In the genomic region with DNA sequence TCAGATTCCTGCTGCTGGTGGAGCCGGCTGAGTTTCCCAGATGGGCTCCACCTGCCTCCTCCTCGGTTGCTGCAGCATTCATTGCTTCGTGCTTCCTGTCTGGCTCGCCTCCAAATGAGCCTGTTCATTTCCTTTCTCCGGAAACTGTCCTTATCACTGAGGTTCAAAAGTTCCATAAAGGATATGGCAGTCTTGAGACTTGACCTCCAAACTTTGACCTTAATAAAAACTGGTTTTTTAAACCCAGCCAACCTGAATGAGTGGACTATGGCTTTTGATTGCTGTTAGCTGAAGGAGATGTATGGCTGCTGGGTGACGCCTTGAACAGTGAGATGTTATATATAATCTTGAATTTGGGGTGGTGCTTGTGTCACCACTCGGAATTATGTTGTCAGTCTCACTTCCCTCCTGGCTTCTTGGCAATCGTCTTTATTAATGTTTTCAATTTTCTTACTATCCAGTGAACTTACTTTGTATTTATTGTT, we compare ENCODE assay signal across 1 cellular context.
A peak's percentile ranks its signal among the peaks of the same experiment; 100 is the strongest.
TF ChIP-seq lines count a peak whose summit lies in the region.

No MANE protein-coding gene starts in this region.

TF ChIP-seq in HepG2, 621 proteins besides CTCF, POLR2A, EP300 and RAD21 (continued from another document and continues in another):
- TF ChIP-seq, protein P1, sequence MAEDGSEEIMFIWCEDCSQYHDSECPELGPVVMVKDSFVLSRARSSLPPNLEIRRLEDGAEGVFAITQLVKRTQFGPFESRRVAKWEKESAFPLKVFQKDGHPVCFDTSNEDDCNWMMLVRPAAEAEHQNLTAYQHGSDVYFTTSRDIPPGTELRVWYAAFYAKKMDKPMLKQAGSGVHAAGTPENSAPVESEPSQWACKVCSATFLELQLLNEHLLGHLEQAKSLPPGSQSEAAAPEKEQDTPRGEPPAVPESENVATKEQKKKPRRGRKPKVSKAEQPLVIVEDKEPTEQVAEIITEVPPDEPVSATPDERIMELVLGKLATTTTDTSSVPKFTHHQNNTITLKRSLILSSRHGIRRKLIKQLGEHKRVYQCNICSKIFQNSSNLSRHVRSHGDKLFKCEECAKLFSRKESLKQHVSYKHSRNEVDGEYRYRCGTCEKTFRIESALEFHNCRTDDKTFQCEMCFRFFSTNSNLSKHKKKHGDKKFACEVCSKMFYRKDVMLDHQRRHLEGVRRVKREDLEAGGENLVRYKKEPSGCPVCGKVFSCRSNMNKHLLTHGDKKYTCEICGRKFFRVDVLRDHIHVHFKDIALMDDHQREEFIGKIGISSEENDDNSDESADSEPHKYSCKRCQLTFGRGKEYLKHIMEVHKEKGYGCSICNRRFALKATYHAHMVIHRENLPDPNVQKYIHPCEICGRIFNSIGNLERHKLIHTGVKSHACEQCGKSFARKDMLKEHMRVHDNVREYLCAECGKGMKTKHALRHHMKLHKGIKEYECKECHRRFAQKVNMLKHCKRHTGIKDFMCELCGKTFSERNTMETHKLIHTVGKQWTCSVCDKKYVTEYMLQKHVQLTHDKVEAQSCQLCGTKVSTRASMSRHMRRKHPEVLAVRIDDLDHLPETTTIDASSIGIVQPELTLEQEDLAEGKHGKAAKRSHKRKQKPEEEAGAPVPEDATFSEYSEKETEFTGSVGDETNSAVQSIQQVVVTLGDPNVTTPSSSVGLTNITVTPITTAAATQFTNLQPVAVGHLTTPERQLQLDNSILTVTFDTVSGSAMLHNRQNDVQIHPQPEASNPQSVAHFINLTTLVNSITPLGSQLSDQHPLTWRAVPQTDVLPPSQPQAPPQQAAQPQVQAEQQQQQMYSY (CRISPR knock-in tag; IDR thresholded peaks at IDR 0.05) = no peak
- TF ChIP-seq, protein P2, sequence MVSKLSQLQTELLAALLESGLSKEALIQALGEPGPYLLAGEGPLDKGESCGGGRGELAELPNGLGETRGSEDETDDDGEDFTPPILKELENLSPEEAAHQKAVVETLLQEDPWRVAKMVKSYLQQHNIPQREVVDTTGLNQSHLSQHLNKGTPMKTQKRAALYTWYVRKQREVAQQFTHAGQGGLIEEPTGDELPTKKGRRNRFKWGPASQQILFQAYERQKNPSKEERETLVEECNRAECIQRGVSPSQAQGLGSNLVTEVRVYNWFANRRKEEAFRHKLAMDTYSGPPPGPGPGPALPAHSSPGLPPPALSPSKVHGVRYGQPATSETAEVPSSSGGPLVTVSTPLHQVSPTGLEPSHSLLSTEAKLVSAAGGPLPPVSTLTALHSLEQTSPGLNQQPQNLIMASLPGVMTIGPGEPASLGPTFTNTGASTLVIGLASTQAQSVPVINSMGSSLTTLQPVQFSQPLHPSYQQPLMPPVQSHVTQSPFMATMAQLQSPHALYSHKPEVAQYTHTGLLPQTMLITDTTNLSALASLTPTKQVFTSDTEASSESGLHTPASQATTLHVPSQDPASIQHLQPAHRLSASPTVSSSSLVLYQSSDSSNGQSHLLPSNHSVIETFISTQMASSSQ (IDR thresholded peaks at IDR 0.05; ENCODE audit: low read depth) = no peak
- TF ChIP-seq, protein P2 (CRISPR knock-in tag; IDR thresholded peaks at IDR 0.05; ENCODE audit: borderline replicate concordance) = no peak
- TF ChIP-seq CREB1 (IDR thresholded peaks at IDR 0.05) = no peak
- TF ChIP-seq CREB1 (CRISPR knock-in tag; IDR thresholded peaks at IDR 0.05) = peak; percentile 56; the same call in 1 of the 2 replicates
- peak; percentile 76 for TF ChIP-seq SALL1 (CRISPR knock-in tag; IDR thresholded peaks at IDR 0.05)
- TF ChIP-seq, protein P3, sequence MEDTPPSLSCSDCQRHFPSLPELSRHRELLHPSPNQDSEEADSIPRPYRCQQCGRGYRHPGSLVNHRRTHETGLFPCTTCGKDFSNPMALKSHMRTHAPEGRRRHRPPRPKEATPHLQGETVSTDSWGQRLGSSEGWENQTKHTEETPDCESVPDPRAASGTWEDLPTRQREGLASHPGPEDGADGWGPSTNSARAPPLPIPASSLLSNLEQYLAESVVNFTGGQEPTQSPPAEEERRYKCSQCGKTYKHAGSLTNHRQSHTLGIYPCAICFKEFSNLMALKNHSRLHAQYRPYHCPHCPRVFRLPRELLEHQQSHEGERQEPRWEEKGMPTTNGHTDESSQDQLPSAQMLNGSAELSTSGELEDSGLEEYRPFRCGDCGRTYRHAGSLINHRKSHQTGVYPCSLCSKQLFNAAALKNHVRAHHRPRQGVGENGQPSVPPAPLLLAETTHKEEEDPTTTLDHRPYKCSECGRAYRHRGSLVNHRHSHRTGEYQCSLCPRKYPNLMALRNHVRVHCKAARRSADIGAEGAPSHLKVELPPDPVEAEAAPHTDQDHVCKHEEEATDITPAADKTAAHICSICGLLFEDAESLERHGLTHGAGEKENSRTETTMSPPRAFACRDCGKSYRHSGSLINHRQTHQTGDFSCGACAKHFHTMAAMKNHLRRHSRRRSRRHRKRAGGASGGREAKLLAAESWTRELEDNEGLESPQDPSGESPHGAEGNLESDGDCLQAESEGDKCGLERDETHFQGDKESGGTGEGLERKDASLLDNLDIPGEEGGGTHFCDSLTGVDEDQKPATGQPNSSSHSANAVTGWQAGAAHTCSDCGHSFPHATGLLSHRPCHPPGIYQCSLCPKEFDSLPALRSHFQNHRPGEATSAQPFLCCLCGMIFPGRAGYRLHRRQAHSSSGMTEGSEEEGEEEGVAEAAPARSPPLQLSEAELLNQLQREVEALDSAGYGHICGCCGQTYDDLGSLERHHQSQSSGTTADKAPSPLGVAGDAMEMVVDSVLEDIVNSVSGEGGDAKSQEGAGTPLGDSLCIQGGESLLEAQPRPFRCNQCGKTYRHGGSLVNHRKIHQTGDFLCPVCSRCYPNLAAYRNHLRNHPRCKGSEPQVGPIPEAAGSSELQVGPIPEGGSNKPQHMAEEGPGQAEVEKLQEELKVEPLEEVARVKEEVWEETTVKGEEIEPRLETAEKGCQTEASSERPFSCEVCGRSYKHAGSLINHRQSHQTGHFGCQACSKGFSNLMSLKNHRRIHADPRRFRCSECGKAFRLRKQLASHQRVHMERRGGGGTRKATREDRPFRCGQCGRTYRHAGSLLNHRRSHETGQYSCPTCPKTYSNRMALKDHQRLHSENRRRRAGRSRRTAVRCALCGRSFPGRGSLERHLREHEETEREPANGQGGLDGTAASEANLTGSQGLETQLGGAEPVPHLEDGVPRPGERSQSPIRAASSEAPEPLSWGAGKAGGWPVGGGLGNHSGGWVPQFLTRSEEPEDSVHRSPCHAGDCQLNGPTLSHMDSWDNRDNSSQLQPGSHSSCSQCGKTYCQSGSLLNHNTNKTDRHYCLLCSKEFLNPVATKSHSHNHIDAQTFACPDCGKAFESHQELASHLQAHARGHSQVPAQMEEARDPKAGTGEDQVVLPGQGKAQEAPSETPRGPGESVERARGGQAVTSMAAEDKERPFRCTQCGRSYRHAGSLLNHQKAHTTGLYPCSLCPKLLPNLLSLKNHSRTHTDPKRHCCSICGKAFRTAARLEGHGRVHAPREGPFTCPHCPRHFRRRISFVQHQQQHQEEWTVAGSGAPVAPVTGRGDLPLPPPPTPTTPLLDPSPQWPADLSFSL (CRISPR knock-in tag; IDR thresholded peaks at IDR 0.05) = no peak
- no peak for TF ChIP-seq ZNF713 (CRISPR knock-in tag; IDR thresholded peaks at IDR 0.05)
- TF ChIP-seq FOXA1 (IDR thresholded peaks at IDR 0.05) = no peak
- 0 out of 2 replicates have a peak, but pooled peaks have one; percentile 5 for TF ChIP-seq FOXA1 (CRISPR knock-in tag; IDR thresholded peaks at IDR 0.05)
- no peak for TF ChIP-seq ZNF17 (CRISPR knock-in tag; IDR thresholded peaks at IDR 0.05)
- peak; percentile 61 for TF ChIP-seq ZMYM4 (CRISPR knock-in tag; IDR thresholded peaks at IDR 0.05)
- TF ChIP-seq, protein P4, sequence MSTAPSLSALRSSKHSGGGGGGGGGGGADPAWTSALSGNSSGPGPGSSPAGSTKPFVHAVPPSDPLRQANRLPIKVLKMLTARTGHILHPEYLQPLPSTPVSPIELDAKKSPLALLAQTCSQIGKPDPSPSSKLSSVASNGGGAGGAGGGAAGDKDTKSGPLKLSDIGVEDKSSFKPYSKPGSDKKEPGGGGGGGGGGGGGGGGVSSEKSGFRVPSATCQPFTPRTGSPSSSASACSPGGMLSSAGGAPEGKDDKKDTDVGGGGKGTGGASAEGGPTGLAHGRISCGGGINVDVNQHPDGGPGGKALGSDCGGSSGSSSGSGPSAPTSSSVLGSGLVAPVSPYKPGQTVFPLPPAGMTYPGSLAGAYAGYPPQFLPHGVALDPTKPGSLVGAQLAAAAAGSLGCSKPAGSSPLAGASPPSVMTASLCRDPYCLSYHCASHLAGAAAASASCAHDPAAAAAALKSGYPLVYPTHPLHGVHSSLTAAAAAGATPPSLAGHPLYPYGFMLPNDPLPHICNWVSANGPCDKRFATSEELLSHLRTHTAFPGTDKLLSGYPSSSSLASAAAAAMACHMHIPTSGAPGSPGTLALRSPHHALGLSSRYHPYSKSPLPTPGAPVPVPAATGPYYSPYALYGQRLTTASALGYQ (CRISPR knock-in tag; IDR thresholded peaks at IDR 0.05) = no peak
- TF ChIP-seq POLR2G (IDR thresholded peaks at IDR 0.05; ENCODE audit: low read depth, low read length) = no peak
- TF ChIP-seq JARID2 (CRISPR knock-in tag; IDR thresholded peaks at IDR 0.05; ENCODE audit: insufficient replicate concordance) = no peak
- no peak for TF ChIP-seq IRX3 (CRISPR knock-in tag; IDR thresholded peaks at IDR 0.05; ENCODE audit: borderline replicate concordance, low read depth)
- TF ChIP-seq THYN1 (CRISPR knock-in tag; IDR thresholded peaks at IDR 0.05; ENCODE audit: borderline replicate concordance, low read depth) = no peak
- no peak; the same call in 1 of the 2 replicates for TF ChIP-seq ISL2 (CRISPR knock-in tag; IDR thresholded peaks at IDR 0.05)
- no peak for TF ChIP-seq TBP (CRISPR knock-in tag; IDR thresholded peaks at IDR 0.05)
- TF ChIP-seq ATF7-NPFF (CRISPR knock-in tag; IDR thresholded peaks at IDR 0.05; ENCODE audit: low read depth) = 0 out of 2 replicates have a peak, but pooled peaks have one; percentile 28
- no peak for TF ChIP-seq NFKBIZ (CRISPR knock-in tag; IDR thresholded peaks at IDR 0.05)
- TF ChIP-seq KLF9 (CRISPR knock-in tag; IDR thresholded peaks at IDR 0.05; ENCODE audit: low read depth) = 0 out of 2 replicates have a peak, but pooled peaks have one; percentile 60
- TF ChIP-seq ZBTB7B (CRISPR knock-in tag; IDR thresholded peaks at IDR 0.05) = peak; percentile 31; the same call in 1 of the 2 replicates
- peak; percentile 76 for TF ChIP-seq HNF4A (CRISPR knock-in tag; IDR thresholded peaks at IDR 0.05)
- TF ChIP-seq, protein P5, sequence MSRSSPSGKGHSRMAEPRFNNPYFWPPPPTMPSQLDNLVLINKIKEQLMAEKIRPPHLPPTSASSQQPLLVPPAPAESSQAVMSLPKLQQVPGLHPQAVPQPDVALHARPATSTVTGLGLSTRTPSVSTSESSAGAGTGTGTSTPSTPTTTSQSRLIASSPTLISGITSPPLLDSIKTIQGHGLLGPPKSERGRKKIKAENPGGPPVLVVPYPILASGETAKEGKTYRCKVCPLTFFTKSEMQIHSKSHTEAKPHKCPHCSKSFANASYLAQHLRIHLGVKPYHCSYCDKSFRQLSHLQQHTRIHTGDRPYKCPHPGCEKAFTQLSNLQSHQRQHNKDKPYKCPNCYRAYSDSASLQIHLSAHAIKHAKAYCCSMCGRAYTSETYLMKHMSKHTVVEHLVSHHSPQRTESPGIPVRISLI (CRISPR knock-in tag; IDR thresholded peaks at IDR 0.05; ENCODE audit: borderline replicate concordance) = peak; percentile 54; the same call in 1 of the 2 replicates
- TF ChIP-seq ADNP (CRISPR knock-in tag; IDR thresholded peaks at IDR 0.05) = no peak
- TF ChIP-seq ZNF782 (CRISPR knock-in tag; IDR thresholded peaks at IDR 0.05; ENCODE audit: borderline replicate concordance) = no peak
- no peak for TF ChIP-seq KMT2B (CRISPR knock-in tag; IDR thresholded peaks at IDR 0.05)
- no peak for TF ChIP-seq ZFP62 (CRISPR knock-in tag; IDR thresholded peaks at IDR 0.05)
- TF ChIP-seq, protein P6, sequence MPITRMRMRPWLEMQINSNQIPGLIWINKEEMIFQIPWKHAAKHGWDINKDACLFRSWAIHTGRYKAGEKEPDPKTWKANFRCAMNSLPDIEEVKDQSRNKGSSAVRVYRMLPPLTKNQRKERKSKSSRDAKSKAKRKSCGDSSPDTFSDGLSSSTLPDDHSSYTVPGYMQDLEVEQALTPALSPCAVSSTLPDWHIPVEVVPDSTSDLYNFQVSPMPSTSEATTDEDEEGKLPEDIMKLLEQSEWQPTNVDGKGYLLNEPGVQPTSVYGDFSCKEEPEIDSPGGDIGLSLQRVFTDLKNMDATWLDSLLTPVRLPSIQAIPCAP (CRISPR knock-in tag; IDR thresholded peaks at IDR 0.05; ENCODE audit: low read depth) = no peak
- no peak for TF ChIP-seq EHMT2 (IDR thresholded peaks at IDR 0.05; ENCODE audit: borderline replicate concordance, low read depth, low read length)
- TF ChIP-seq ZNF746 (CRISPR knock-in tag; IDR thresholded peaks at IDR 0.05) = no peak
- no peak for TF ChIP-seq ZNF33B (CRISPR knock-in tag; IDR thresholded peaks at IDR 0.05)
- no peak for TF ChIP-seq ZNF232 (CRISPR knock-in tag; IDR thresholded peaks at IDR 0.05; ENCODE audit: borderline replicate concordance)
- TF ChIP-seq ZNF670 (CRISPR knock-in tag; IDR thresholded peaks at IDR 0.05; ENCODE audit: borderline replicate concordance) = 0 out of 2 replicates have a peak, but pooled peaks have one; percentile 17
- no peak for TF ChIP-seq ZNF333 (CRISPR knock-in tag; IDR thresholded peaks at IDR 0.05; ENCODE audit: borderline replicate concordance)
- TF ChIP-seq ZFP1 (CRISPR knock-in tag; IDR thresholded peaks at IDR 0.05) = 0 out of 2 replicates have a peak, but pooled peaks have one; percentile 37
- no peak for TF ChIP-seq DR1 (CRISPR knock-in tag; IDR thresholded peaks at IDR 0.05)
- TF ChIP-seq KLF11 (CRISPR knock-in tag; IDR thresholded peaks at IDR 0.05) = no peak
- no peak for TF ChIP-seq ZSCAN22 (CRISPR knock-in tag; IDR thresholded peaks at IDR 0.05)
- TF ChIP-seq TCF7 (IDR thresholded peaks at IDR 0.05; ENCODE audit: low read depth) = peak; percentile 30; the same call in 1 of the 2 replicates
- TF ChIP-seq, protein P7, sequence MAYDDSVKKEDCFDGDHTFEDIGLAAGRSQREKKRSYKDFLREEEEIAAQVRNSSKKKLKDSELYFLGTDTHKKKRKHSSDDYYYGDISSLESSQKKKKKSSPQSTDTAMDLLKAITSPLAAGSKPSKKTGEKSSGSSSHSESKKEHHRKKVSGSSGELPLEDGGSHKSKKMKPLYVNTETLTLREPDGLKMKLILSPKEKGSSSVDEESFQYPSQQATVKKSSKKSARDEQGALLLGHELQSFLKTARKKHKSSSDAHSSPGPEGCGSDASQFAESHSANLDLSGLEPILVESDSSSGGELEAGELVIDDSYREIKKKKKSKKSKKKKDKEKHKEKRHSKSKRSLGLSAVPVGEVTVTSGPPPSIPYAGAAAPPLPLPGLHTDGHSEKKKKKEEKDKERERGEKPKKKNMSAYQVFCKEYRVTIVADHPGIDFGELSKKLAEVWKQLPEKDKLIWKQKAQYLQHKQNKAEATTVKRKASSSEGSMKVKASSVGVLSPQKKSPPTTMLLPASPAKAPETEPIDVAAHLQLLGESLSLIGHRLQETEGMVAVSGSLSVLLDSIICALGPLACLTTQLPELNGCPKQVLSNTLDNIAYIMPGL (CRISPR knock-in tag; IDR thresholded peaks at IDR 0.05; ENCODE audit: borderline replicate concordance in 1 of 2, low read depth in 1 of 2) = no peak
